Comparison of ENCODE assay signal across 17 cellular contexts in genomic region chr4:183408791-183409190, GRCh38. TPM values are rescaled to one million over a fixed set of nuclear protein-coding genes. Genes with fewer than 3 reads are reported as not detected.
DNase-seq lines count a peak whose midpoint lies in the region; ATAC-seq, FAIRE-seq and TF ChIP-seq lines count a peak whose summit lies in the region.
"Had no signal": no experiment of that assay in that cellular context is flagged by ENCODE, and none has a peak within 500 bp of the region (broad histone marks: within the 10 kb centered on the region; RNA-seq: fewer than 3 reads in every experiment).

No MANE protein-coding gene starts in this region.

- DNase-seq in HepG2 (ENCODE audit: low spot score) = no peak
- no peak for DNase-seq in right lobe of liver
- DNase-seq in myocyte (ENCODE audit: low read depth) = peak; percentile 11
- peak; percentile 61 for DNase-seq in upper lobe of right lung
- DNase-seq in superior temporal gyrus (ENCODE audit: extremely low spot score) = no peak
- DNase-seq: activated B cell treated with CpG ODN at 0.5 μM for 24 hours; activated CD8-positive, alpha-beta memory T cell treated with anti-CD3 and anti-CD28 coated beads, Interleukin-2, amount 10 ng/mL, durations not matched to agents 7 days and 5 days; activated gamma-delta T cell; left lung; naive thymus-derived CD4-positive, alpha-beta T cell; NCI-H1930; retina had no signal

- 58% methylated on average over 7 of the region's 8 CpGs for WGBS in HepG2 (ENCODE audit: low lambda C conversion rate)
- WGBS in right lobe of liver (ENCODE audit: insufficient coverage, low coverage, low lambda C conversion rate, missing lambda C conversion rate) = 80% methylated on average over 5 of the region's 8 CpGs

- no peak for ATAC-seq in HepG2
- ATAC-seq in right lobe of liver = no peak
- ATAC-seq in upper lobe of right lung = no peak
- ATAC-seq in GM19351 (IDR thresholded peaks at IDR 0.05; ENCODE audit: unreplicated experiment) = no peak
- no peak for ATAC-seq in HG02884 (IDR thresholded peaks at IDR 0.05; ENCODE audit: unreplicated experiment)
- ATAC-seq: activated CD8-positive, alpha-beta memory T cell treated with anti-CD3 and anti-CD28 coated beads, Interleukin-2, amount 10 ng/mL, durations not matched to agents 7 days and 5 days; left lung; naive thymus-derived CD4-positive, alpha-beta T cell had no signal

- TF ChIP-seq EP300 in HepG2 (IDR thresholded peaks at IDR 0.05; ENCODE audit: low read depth in 2 of 2, low read length in 2 of 2) (no peak), HepG2 (CRISPR knock-in tag; IDR thresholded peaks at IDR 0.05; ENCODE audit: borderline replicate concordance) (no peak)

- TF ChIP-seq POLR2A in HepG2 (IDR thresholded peaks at IDR 0.05; ENCODE audit: insufficient read depth in 1 of 2, low read depth in 2 of 2, low read length in 2 of 2) (no peak), right lobe of liver (IDR thresholded peaks at IDR 0.05) (no peak)

- no peak overlapping the region for H2AFZ ChIP-seq in HepG2 (ENCODE audit: low read length)

- no peak for FAIRE-seq in HepG2 (lab: Jason Lieb, UNC)
- FAIRE-seq: endometrium, RCC 7860 had no signal

- H3K4me3 ChIP-seq in HepG2 (replicated peaks in 1 of 3; ENCODE audit: insufficient read depth in 1 of 3, low read depth in 2 of 3, low read length in 3 of 3) = no peak overlapping the region
- no peak overlapping the region for H3K4me3 ChIP-seq in right lobe of liver
- no peak overlapping the region for H3K4me3 ChIP-seq in upper lobe of right lung
- H3K4me3 ChIP-seq: left lung had no signal

- in situ Hi-C loops in HepG2 (cut with HindIII; ENCODE audit: extremely low pct_ligation_motif_present, low pct_unique_long_range_greater_than_20kb) = loop anchor here (25.0 kb wide), 1 partner anchor 346 kb away; no protein-coding TSS in a partner anchor

- no peak for TF ChIP-seq RAD21 in HepG2 (CRISPR knock-in tag; IDR thresholded peaks at IDR 0.05)

- H3K9ac ChIP-seq in HepG2 (ENCODE audit: insufficient read depth, low read depth, low read length) = no peak overlapping the region

- H3K4me2 ChIP-seq in HepG2 (ENCODE audit: low read depth, low read length) = peak overlapping the region; percentile 39; the same call in 1 of the 2 replicates

- no peaks in the 10 kb centered on the region for H4K20me1 ChIP-seq in HepG2 (ENCODE audit: insufficient read depth, low read length)

- CTCF ChIA-PET in HepG2 (lab: Yijun Ruan, JAX; ENCODE audit: low intra/inter-chr PET ratio, low total read pairs) = no interaction called here

- H3K79me2 ChIP-seq in HepG2 (ENCODE audit: insufficient read depth, low read length) = no peaks in the 10 kb centered on the region

- POLR2A ChIA-PET in HepG2 (lab: Yijun Ruan, JAX) = interaction anchor here (1.5 kb wide), 1 partner anchor 35 kb away, joined by 5 read pairs; the partner anchor contains the start of gene CDKN2AIP

- TF ChIP-seq CTCF in HepG2 (CRISPR knock-in tag; IDR thresholded peaks at IDR 0.05) (no peak), right lobe of liver (IDR thresholded peaks at IDR 0.05) (no peak), VCaP (conservative IDR thresholded peaks at IDR 0.05) (no peak), upper lobe of right lung (IDR thresholded peaks at IDR 0.05) (no peak)

- BruUV-seq in HepG2 (replicated peaks; lab: Mats Ljungman, UMichigan) = no TSS peak

- H3K9me3 ChIP-seq in HepG2 (ENCODE audit: low read length) (no peaks in the 10 kb centered on the region), right lobe of liver (no peaks in the 10 kb centered on the region), upper lobe of right lung (no peaks in the 10 kb centered on the region)
- H3K9me3 ChIP-seq: left lung had no signal

- H3K4me1 ChIP-seq in HepG2 (ENCODE audit: insufficient read depth, low read length) = peaks cover 42% of the 10 kb centered on the region
- H3K4me1 ChIP-seq in right lobe of liver = peaks cover 0 to 8% (median 0%) of the 10 kb centered on the region in 4 donors
- no peaks in the 10 kb centered on the region for H3K4me1 ChIP-seq in upper lobe of right lung

- H3K27ac ChIP-seq in HepG2 (ENCODE audit: extremely low read length, insufficient read depth, low read length) (no peak overlapping the region), right lobe of liver (no peak overlapping the region), VCaP (peak overlapping the region; percentile 6; the same call in 1 of the 2 replicates), upper lobe of right lung (no peak overlapping the region)
- H3K27ac ChIP-seq: left lung had no signal

- H3K27me3 ChIP-seq in HepG2 (ENCODE audit: control insufficient read depth in 1 of 2, insufficient read depth in 2 of 2, low read length in 2 of 2) (peaks cover under 1 to 13% of the 10 kb centered on the region in 2 experiments; a peak in 2 of 5 replicates), right lobe of liver (no peaks in the 10 kb centered on the region), upper lobe of right lung (no peaks in the 10 kb centered on the region)
- H3K27me3 ChIP-seq: left lung had no signal

- H3K36me3 ChIP-seq in HepG2 (replicated peaks in 1 of 2; ENCODE audit: control insufficient read depth in 1 of 2, insufficient read depth in 2 of 2, low read length in 2 of 2) (no peaks in the 10 kb centered on the region), right lobe of liver (no peaks in the 10 kb centered on the region), upper lobe of right lung (no peaks in the 10 kb centered on the region)
- H3K36me3 ChIP-seq: left lung had no signal

- intact Hi-C loops in HepG2 (cut with micrococcal nuclease; ENCODE audit: unreplicated experiment) = loop anchor here (5.0 to 10.0 kb wide), 2 partner anchors 121 to 334 kb away; no protein-coding TSS in a partner anchor
- intact Hi-C loops in right lobe of liver (cut with DNase I) = no loop called here
- intact Hi-C loops in upper lobe of right lung (cut with DNase I) = no loop called here

TF ChIP-seq in HepG2, 621 proteins besides CTCF, POLR2A, EP300 and RAD21:
- 0 out of 2 replicates have a peak, but pooled peaks have one; percentile 33 for TF ChIP-seq ZSCAN31 (CRISPR knock-in tag; IDR thresholded peaks at IDR 0.05; ENCODE audit: low read depth)
- no peak for TF ChIP-seq MYNN (CRISPR knock-in tag; IDR thresholded peaks at IDR 0.05; ENCODE audit: low read depth)

RNA-seq across cellular contexts. Expression of gene CDKN2AIP, which starts 35.6 kb away (rescaled TPM):
- total RNA-seq in HepG2 (2016; rRNA removed; fragmentation: Illumina TruSeq; extraction: Trizol) (18.7 and 21.4 TPM in 2 replicates), right lobe of liver (10 to 100 TPM in 1 of 6 experiments, 1 to 10 TPM in 5; 5.6 to 10.6 (median 6.8) TPM), myocyte (15.2 and 20.1 TPM in 2 replicates), upper lobe of right lung (16.7 TPM)
- 2.2 and 3.1 TPM in 2 replicates for total RNA-seq in HepG2 (2016; cell fraction: cytosol; rRNA removed; fragmentation: Illumina TruSeq; extraction: Trizol; ENCODE audit: low read depth)
- total RNA-seq in HepG2 (2016; cell fraction: insoluble cytoplasmic fraction; rRNA removed; fragmentation: Illumina TruSeq; extraction: Trizol) = 18.5 and 22.0 TPM in 2 replicates
- 7.9 and 8.4 TPM in 2 replicates for total RNA-seq in HepG2 (2016; cell fraction: membrane; rRNA removed; fragmentation: Illumina TruSeq; extraction: Trizol)
- 24.3 and 25.6 TPM in 2 replicates for total RNA-seq in HepG2 (2016; cell fraction: nucleus; rRNA removed; fragmentation: Illumina TruSeq; extraction: Trizol)
- polyA plus RNA-seq in HepG2 (2011; rRNA removed) = 14.1 and 17.0 TPM in 2 replicates
- polyA plus RNA-seq in HepG2 (2011; cell fraction: cytosol; rRNA removed) = 7.8 and 10.0 TPM in 2 replicates
- 10.9 and 11.0 TPM in 2 replicates for polyA plus RNA-seq in HepG2 (2011; cell fraction: nucleus; rRNA removed)
- 13.3 and 14.9 TPM in 2 replicates for polyA plus RNA-seq in HepG2 (2012)
- polyA plus RNA-seq in HepG2 (2016; cell fraction: cytosol; fragmentation: Illumina TruSeq; extraction: Trizol; ENCODE audit: low read depth) = 1.8 and 2.0 TPM in 2 replicates
- polyA plus RNA-seq in HepG2 (2016; cell fraction: insoluble cytoplasmic fraction; fragmentation: Illumina TruSeq; extraction: Trizol; ENCODE audit: low read depth) = 24.1 and 24.4 TPM in 2 replicates
- polyA plus RNA-seq in HepG2 (2016; cell fraction: membrane; fragmentation: Illumina TruSeq; extraction: Trizol; ENCODE audit: low read depth) = 5.4 TPM in 2 replicates
- 21.6 and 21.7 TPM in 2 replicates for polyA plus RNA-seq in HepG2 (2016; cell fraction: nucleus; fragmentation: Illumina TruSeq; extraction: Trizol; ENCODE audit: insufficient read depth, low read depth)
- 11.8 and 17.2 TPM in 2 replicates for polyA minus RNA-seq in HepG2 (2011; rRNA and poly(A)+ RNA removed; ENCODE audit: low replicate concordance)
- polyA minus RNA-seq in HepG2 (2011; cell fraction: cytosol; rRNA and poly(A)+ RNA removed) = 8.8 and 10.6 TPM in 2 replicates
- 65.3 and 67.1 TPM in 2 replicates for polyA minus RNA-seq in HepG2 (2011; cell fraction: nucleus; rRNA and poly(A)+ RNA removed)
- 7.6 TPM for polyA plus RNA-seq in myocyte (2012)

Comparison
In these comparisons a context has a peak if more than half of its experiments do, and no peak if none do; other contexts are left out.
1. DNase-seq: peak in myocyte (single experiment) and upper lobe of right lung (single experiment); none in HepG2 (single experiment), right lobe of liver (0 of 3) and superior temporal gyrus (single experiment).